28 cellular contexts compared by ENCODE assay signal in the genomic region with DNA sequence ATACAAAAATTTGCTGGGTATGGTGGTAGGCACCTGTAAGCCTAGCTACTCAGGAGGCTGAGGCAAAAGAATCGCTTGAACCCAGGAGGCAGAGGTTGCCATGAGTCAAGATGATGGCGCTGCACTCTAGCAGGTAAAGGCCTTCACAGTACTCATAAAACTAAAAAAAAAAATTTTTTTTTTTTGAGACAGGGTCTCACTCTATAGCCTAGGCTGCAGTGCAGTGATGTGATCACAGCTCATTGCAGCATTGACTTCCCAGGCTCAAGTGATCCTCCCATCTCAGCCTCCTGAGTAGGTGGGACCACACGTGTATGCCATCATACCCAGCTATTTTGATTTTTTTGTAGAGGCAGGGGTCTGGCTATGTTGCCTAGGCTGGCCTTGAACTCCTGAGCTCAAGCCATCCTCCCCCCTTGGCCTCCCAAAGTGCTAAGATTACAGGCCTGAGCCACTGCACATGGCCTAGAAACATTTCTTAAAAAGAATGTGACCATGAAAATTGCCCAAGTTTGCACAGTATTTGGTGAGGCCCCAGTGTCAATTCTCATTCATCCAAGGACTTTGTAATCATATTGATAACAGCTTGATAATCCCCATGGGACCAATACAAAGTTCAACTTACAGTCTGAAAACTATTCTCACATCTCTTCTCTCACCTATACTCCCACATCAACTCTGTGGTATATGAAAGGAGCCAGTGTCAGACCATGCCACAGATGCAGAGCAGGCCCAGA.
"Had no signal": no experiment of that assay in that cellular context is flagged by ENCODE, and none has a peak within 500 bp of the region (broad histone marks: within the 10 kb centered on the region; RNA-seq: fewer than 3 reads in every experiment).

No MANE protein-coding gene starts in this region.

- H3K27me3 ChIP-seq: neural progenitor cell, ovary, right lobe of liver, sigmoid colon, spleen, suprapubic skin, testis, tibial artery, transverse colon, upper lobe of right lung, uterus had no signal

- H3K4me1 ChIP-seq: neural progenitor cell, parathyroid adenoma, psoas muscle, sigmoid colon, spleen, suprapubic skin, testis, tibial artery, transverse colon, upper lobe of right lung, uterus had no signal

- H3K36me3 ChIP-seq: neural progenitor cell, ovary, right lobe of liver, sigmoid colon, spleen, suprapubic skin, tibial artery, transverse colon, upper lobe of right lung, uterus had no signal

- H3K36me3 Mint-ChIP-seq: natural killer cell; neural progenitor cell; stimulated activated effector memory CD8-positive, alpha-beta T cell treated with anti-CD3 and anti-CD28 coated beads, Interleukin-12 subunit alpha, Interleukin-12 subunit beta, amount 100 ng/mL, for 72 hours; stimulated activated naive B cell treated with anti-CD40 and anti-IgM and Interleukin-4, amounts not matched to agents 10 μg/mL and 1 μg/mL and 100 μg/mL, for 72 hours had no signal

- H3K4me2 ChIP-seq: neural progenitor cell, smooth muscle cell had no signal

- H3K9me3 ChIP-seq: ovary, psoas muscle, right lobe of liver, sigmoid colon, suprapubic skin, testis, transverse colon, upper lobe of right lung, uterus had no signal

- DNase-seq: naive thymus-derived CD4-positive, alpha-beta T cell; natural killer cell; occipital lobe; ovary; psoas muscle; right cardiac atrium; sigmoid colon; spleen; stimulated activated CD4-positive, alpha-beta T cell treated with anti-CD3 and anti-CD28 coated beads, Interleukin-12 subunit alpha, Interleukin-12 subunit beta, amount 100 ng/mL, for 4 hours; stimulated activated CD4-positive, alpha-beta T cell treated with anti-CD3 and anti-CD28 coated beads, Interleukin-1b, Interleukin-23, amount 100 ng/mL, for 48 hours; stimulated activated CD4-positive, alpha-beta T cell treated with anti-CD3 and anti-CD28 coated beads, Interleukin-4, amount 100 ng/mL, for 24 hours; stimulated activated naive B cell treated with anti-CD40 and anti-IgM and Interleukin-4, amounts not matched to agents 10 μg/mL and 1 μg/mL and 100 μg/mL, for 72 hours; stimulated activated naive CD4-positive, alpha-beta T cell treated with Interleukin-2 at 50 U/mL for 16 hours; substantia nigra; testis; tibial artery; transverse colon; upper lobe of right lung; uterus had no signal

- H3K79me2 ChIP-seq: parathyroid adenoma had no signal

- H3K4me3 ChIP-seq: neural progenitor cell, ovary, psoas muscle, right lobe of liver, sigmoid colon, smooth muscle cell, spleen, suprapubic skin, testis, tibial artery, transverse colon, upper lobe of right lung, uterus had no signal

- H3K27ac ChIP-seq: neural progenitor cell, ovary, parathyroid adenoma, psoas muscle, sigmoid colon, spleen, suprapubic skin, testis, tibial artery, transverse colon, upper lobe of right lung, uterus had no signal

- ATAC-seq: naive thymus-derived CD4-positive, alpha-beta T cell; natural killer cell; psoas muscle; right cardiac atrium; stimulated activated effector memory CD8-positive, alpha-beta T cell treated with anti-CD3 and anti-CD28 coated beads, Interleukin-12 subunit alpha, Interleukin-12 subunit beta, amount 100 ng/mL, for 72 hours; stimulated activated naive B cell treated with anti-CD40 and anti-IgM and Interleukin-4, amounts not matched to agents 10 μg/mL and 1 μg/mL and 100 μg/mL, for 72 hours; upper lobe of right lung had no signal

- H3K27me3 Mint-ChIP-seq: progenitor cell of endocrine pancreas; stimulated activated naive B cell treated with anti-CD40 and anti-IgM and Interleukin-4, amounts not matched to agents 10 μg/mL and 1 μg/mL and 100 μg/mL, for 72 hours; stimulated activated naive CD8-positive, alpha-beta T cell treated with anti-CD3 and anti-CD28 coated beads, Interleukin-15, Interleukin-2, amounts not matched to agents 100 ng/mL and 50 ng/mL, for 24 hours; type B pancreatic cell had no signal

- H3K4me3 Mint-ChIP-seq: naive thymus-derived CD4-positive, alpha-beta T cell; natural killer cell; stimulated activated effector memory CD8-positive, alpha-beta T cell treated with anti-CD3 and anti-CD28 coated beads, Interleukin-12 subunit alpha, Interleukin-12 subunit beta, amount 100 ng/mL, for 72 hours; stimulated activated naive B cell treated with anti-CD40 and anti-IgM and Interleukin-4, amounts not matched to agents 10 μg/mL and 1 μg/mL and 100 μg/mL, for 72 hours; stimulated activated naive CD8-positive, alpha-beta T cell treated with anti-CD3 and anti-CD28 coated beads, Interleukin-15, Interleukin-2, amounts not matched to agents 100 ng/mL and 50 ng/mL, for 24 hours; type B pancreatic cell had no signal

- H3K27ac Mint-ChIP-seq: naive thymus-derived CD4-positive, alpha-beta T cell; natural killer cell; neural progenitor cell; progenitor cell of endocrine pancreas; stimulated activated effector memory CD8-positive, alpha-beta T cell treated with anti-CD3 and anti-CD28 coated beads, Interleukin-12 subunit alpha, Interleukin-12 subunit beta, amount 100 ng/mL, for 72 hours; stimulated activated naive B cell treated with anti-CD40 and anti-IgM and Interleukin-4, amounts not matched to agents 10 μg/mL and 1 μg/mL and 100 μg/mL, for 72 hours; stimulated activated naive CD8-positive, alpha-beta T cell treated with anti-CD3 and anti-CD28 coated beads, Interleukin-15, Interleukin-2, amounts not matched to agents 100 ng/mL and 50 ng/mL, for 24 hours; type B pancreatic cell had no signal

- H3K9ac ChIP-seq: neural progenitor cell, parathyroid adenoma had no signal

- H3K4me1 Mint-ChIP-seq: naive thymus-derived CD4-positive, alpha-beta T cell; natural killer cell; stimulated activated effector memory CD8-positive, alpha-beta T cell treated with anti-CD3 and anti-CD28 coated beads, Interleukin-12 subunit alpha, Interleukin-12 subunit beta, amount 100 ng/mL, for 72 hours; stimulated activated naive B cell treated with anti-CD40 and anti-IgM and Interleukin-4, amounts not matched to agents 10 μg/mL and 1 μg/mL and 100 μg/mL, for 72 hours had no signal

- H2AFZ ChIP-seq: neural progenitor cell, parathyroid adenoma had no signal
